ENCODE assay signal across 28 cellular contexts in the genomic region with DNA sequence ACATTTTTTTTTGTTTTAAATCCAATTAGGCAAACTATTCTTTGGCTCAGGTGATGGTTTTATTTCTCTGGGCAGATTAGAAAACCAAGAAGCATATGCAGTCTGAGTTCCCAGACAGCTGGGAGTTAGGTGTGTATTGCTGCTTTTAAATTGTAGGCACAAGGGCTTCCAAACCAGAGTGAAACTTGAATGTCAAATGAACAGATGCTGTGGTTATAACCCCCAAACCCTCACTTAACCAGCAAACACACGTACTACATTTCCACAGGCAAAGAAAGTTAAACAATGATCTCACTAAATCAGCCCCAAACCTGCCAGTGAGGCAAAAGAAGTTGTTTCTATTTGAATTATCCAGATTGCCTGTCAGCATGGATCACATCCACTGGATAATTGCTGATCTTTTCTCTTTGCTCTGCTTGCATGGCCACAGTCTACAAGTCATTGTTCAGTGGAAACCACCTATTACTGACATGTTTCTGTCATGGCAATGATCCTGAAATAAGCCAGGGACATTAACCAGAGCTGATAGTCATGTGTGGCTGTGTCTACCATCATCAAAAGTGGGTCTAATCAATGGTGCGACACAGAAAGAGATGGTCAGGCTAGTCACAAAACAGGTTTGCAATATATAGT.
DNase-seq lines count a peak whose midpoint lies in the region; ATAC-seq and TF ChIP-seq lines count a peak whose summit lies in the region.
"Had no signal": no experiment of that assay in that cellular context is flagged by ENCODE, and none has a peak within 500 bp of the region (broad histone marks: within the 10 kb centered on the region; RNA-seq: fewer than 3 reads in every experiment).

No MANE protein-coding gene starts in this region.

- no peaks in the 10 kb centered on the region for H3F3A ChIP-seq in GM23338 (replicated peaks; ENCODE audit: low read depth)

- no peak overlapping the region for H3K27ac Mint-ChIP-seq in GM23338
- H3K27ac Mint-ChIP-seq: HFFc6; stimulated activated memory B cell treated with anti-CD40 and anti-IgM and Interleukin-4, amounts not matched to agents 10 μg/mL and 1 μg/mL and 100 μg/mL, for 72 hours; T-helper 2 cell treated with Interferon-gamma antibody and Interleukin-4, amounts not matched to agents 5 μg/mL and 100 μg/mL, for 36 hours had no signal

- H3K27ac ChIP-seq in GM23338 (ENCODE audit: low read depth) = no peak overlapping the region
- H3K27ac ChIP-seq: C4-2B, dorsolateral prefrontal cortex, gastrocnemius medialis, hepatocyte, neutrophil, prostate gland, sigmoid colon, upper lobe of right lung had no signal

- no peaks in the 10 kb centered on the region for H3K27me3 ChIP-seq in GM23338 (ENCODE audit: insufficient read depth)
- H3K27me3 ChIP-seq: gastrocnemius medialis, hepatocyte, neutrophil, sigmoid colon, upper lobe of right lung had no signal

- peaks cover 12% of the 10 kb centered on the region for H3K9me2 ChIP-seq in GM23338 (ENCODE audit: insufficient read depth)

- no peak overlapping the region for H3K4me2 ChIP-seq in GM23338
- H3K4me2 ChIP-seq: hepatocyte had no signal

- H3K36me3 ChIP-seq in GM23338 (ENCODE audit: insufficient read depth) = no peaks in the 10 kb centered on the region
- H3K36me3 ChIP-seq: gastrocnemius medialis, neutrophil, prostate gland, sigmoid colon, upper lobe of right lung had no signal

- no peaks in the 10 kb centered on the region; the same call in 2 of the 3 replicates for H3K4me1 Mint-ChIP-seq in GM23338
- H3K4me1 Mint-ChIP-seq: stimulated activated memory B cell treated with anti-CD40 and anti-IgM and Interleukin-4, amounts not matched to agents 10 μg/mL and 1 μg/mL and 100 μg/mL, for 72 hours had no signal

- peak; percentile 65 for DNase-seq in DMS79 treated with DMSO at 0.1 percent for 48 hours (lab: John Stamatoyannopoulos, UW)
- DNase-seq in GM23338 (ENCODE audit: low spot score) = no peak
- DNase-seq in NCI-H524 (lab: John Stamatoyannopoulos, UW) = peak; percentile 69 to 94
- peak; percentile 32 for DNase-seq in myocyte (ENCODE audit: low read depth)
- DNase-seq in NCI-H1417 treated with DMSO at 0.1 percent for 48 hours (lab: John Stamatoyannopoulos, UW) = no peak
- no peak for DNase-seq in COLO829 (ENCODE audit: low spot score)
- DNase-seq: activated CD4-positive, alpha-beta T cell treated with anti-CD3 and anti-CD28 coated beads for 4 hours; activated T-cell treated with anti-CD3 and anti-CD28 coated beads, Interleukin-2, amount 50 U/mL, for 4 hours; Calu3; cerebellar nuclear complex; dorsolateral prefrontal cortex; gastrocnemius medialis; GOT3; HFFc6; KG1; NCI-H187 treated with DMSO at 0.1 percent for 48 hours; NCI-H774; sigmoid colon; stimulated activated CD4-positive, alpha-beta T cell treated with anti-CD3 and anti-CD28 coated beads, Interleukin-4, amount 100 ng/mL, for 4 hours; substantia nigra; upper lobe of right lung had no signal

- H2AFZ ChIP-seq in GM23338 = peak overlapping the region; percentile 14; the same call in 1 of the 2 replicates
- H2AFZ ChIP-seq: hepatocyte had no signal

- ATAC-seq in GM23338 (no peak), GM21717 (IDR thresholded peaks at IDR 0.05; ENCODE audit: unreplicated experiment) (no peak)
- ATAC-seq: activated T-cell treated with anti-CD3 and anti-CD28 coated beads, Interleukin-2, amount 50 U/mL, for 4 hours; gastrocnemius medialis; stimulated activated memory B cell treated with anti-CD40 and anti-IgM and Interleukin-4, amounts not matched to agents 10 μg/mL and 1 μg/mL and 100 μg/mL, for 72 hours; upper lobe of right lung had no signal

- no peaks in the 10 kb centered on the region for H3K79me2 ChIP-seq in GM23338 (replicated peaks; ENCODE audit: insufficient read depth)
- H3K79me2 ChIP-seq: hepatocyte had no signal

- H3K36me3 Mint-ChIP-seq in GM23338 (ENCODE audit: low read depth) = no peaks in the 10 kb centered on the region
- H3K36me3 Mint-ChIP-seq: stimulated activated memory B cell treated with anti-CD40 and anti-IgM and Interleukin-4, amounts not matched to agents 10 μg/mL and 1 μg/mL and 100 μg/mL, for 72 hours had no signal

- H3K4me3 Mint-ChIP-seq in GM23338 = no peak overlapping the region
- H3K4me3 Mint-ChIP-seq: activated T-cell treated with anti-CD3 and anti-CD28 coated beads, Interleukin-2, amount 50 U/mL, for 4 hours; HFFc6; stimulated activated memory B cell treated with anti-CD40 and anti-IgM and Interleukin-4, amounts not matched to agents 10 μg/mL and 1 μg/mL and 100 μg/mL, for 72 hours; T-helper 2 cell treated with Interferon-gamma antibody and Interleukin-4, amounts not matched to agents 5 μg/mL and 100 μg/mL, for 36 hours had no signal

- H3K4me1 ChIP-seq in GM23338 (ENCODE audit: insufficient read depth) = no peaks in the 10 kb centered on the region
- H3K4me1 ChIP-seq: gastrocnemius medialis, prostate gland, sigmoid colon, upper lobe of right lung had no signal

- no peak for TF ChIP-seq CTCF in GM23338 (conservative IDR thresholded peaks at IDR 0.05; ENCODE audit: low read depth in 2 of 2)

- no peaks in the 10 kb centered on the region for H3K9me3 Mint-ChIP-seq in GM23338
- H3K9me3 Mint-ChIP-seq: activated T-cell treated with anti-CD3 and anti-CD28 coated beads, Interleukin-2, amount 50 U/mL, for 4 hours; T-helper 2 cell treated with Interferon-gamma antibody and Interleukin-4, amounts not matched to agents 5 μg/mL and 100 μg/mL, for 36 hours had no signal

- no peak overlapping the region for H3K4me3 ChIP-seq in GM23338
- H3K4me3 ChIP-seq: dorsolateral prefrontal cortex, gastrocnemius medialis, hepatocyte, prostate gland, sigmoid colon, upper lobe of right lung had no signal

- no peaks in the 10 kb centered on the region for H4K20me1 ChIP-seq in GM23338 (replicated peaks; ENCODE audit: insufficient read depth)

- peaks cover 1% of the 10 kb centered on the region for H3K27me3 Mint-ChIP-seq in GM23338 (ENCODE audit: insufficient read depth, low read depth, poor library complexity)
- H3K27me3 Mint-ChIP-seq: stimulated activated memory B cell treated with anti-CD40 and anti-IgM and Interleukin-4, amounts not matched to agents 10 μg/mL and 1 μg/mL and 100 μg/mL, for 72 hours had no signal

TF ChIP-seq in GM23338, 12 proteins besides CTCF, POLR2A, EP300 and RAD21 (continues in another document):
- TF ChIP-seq, protein P1, sequence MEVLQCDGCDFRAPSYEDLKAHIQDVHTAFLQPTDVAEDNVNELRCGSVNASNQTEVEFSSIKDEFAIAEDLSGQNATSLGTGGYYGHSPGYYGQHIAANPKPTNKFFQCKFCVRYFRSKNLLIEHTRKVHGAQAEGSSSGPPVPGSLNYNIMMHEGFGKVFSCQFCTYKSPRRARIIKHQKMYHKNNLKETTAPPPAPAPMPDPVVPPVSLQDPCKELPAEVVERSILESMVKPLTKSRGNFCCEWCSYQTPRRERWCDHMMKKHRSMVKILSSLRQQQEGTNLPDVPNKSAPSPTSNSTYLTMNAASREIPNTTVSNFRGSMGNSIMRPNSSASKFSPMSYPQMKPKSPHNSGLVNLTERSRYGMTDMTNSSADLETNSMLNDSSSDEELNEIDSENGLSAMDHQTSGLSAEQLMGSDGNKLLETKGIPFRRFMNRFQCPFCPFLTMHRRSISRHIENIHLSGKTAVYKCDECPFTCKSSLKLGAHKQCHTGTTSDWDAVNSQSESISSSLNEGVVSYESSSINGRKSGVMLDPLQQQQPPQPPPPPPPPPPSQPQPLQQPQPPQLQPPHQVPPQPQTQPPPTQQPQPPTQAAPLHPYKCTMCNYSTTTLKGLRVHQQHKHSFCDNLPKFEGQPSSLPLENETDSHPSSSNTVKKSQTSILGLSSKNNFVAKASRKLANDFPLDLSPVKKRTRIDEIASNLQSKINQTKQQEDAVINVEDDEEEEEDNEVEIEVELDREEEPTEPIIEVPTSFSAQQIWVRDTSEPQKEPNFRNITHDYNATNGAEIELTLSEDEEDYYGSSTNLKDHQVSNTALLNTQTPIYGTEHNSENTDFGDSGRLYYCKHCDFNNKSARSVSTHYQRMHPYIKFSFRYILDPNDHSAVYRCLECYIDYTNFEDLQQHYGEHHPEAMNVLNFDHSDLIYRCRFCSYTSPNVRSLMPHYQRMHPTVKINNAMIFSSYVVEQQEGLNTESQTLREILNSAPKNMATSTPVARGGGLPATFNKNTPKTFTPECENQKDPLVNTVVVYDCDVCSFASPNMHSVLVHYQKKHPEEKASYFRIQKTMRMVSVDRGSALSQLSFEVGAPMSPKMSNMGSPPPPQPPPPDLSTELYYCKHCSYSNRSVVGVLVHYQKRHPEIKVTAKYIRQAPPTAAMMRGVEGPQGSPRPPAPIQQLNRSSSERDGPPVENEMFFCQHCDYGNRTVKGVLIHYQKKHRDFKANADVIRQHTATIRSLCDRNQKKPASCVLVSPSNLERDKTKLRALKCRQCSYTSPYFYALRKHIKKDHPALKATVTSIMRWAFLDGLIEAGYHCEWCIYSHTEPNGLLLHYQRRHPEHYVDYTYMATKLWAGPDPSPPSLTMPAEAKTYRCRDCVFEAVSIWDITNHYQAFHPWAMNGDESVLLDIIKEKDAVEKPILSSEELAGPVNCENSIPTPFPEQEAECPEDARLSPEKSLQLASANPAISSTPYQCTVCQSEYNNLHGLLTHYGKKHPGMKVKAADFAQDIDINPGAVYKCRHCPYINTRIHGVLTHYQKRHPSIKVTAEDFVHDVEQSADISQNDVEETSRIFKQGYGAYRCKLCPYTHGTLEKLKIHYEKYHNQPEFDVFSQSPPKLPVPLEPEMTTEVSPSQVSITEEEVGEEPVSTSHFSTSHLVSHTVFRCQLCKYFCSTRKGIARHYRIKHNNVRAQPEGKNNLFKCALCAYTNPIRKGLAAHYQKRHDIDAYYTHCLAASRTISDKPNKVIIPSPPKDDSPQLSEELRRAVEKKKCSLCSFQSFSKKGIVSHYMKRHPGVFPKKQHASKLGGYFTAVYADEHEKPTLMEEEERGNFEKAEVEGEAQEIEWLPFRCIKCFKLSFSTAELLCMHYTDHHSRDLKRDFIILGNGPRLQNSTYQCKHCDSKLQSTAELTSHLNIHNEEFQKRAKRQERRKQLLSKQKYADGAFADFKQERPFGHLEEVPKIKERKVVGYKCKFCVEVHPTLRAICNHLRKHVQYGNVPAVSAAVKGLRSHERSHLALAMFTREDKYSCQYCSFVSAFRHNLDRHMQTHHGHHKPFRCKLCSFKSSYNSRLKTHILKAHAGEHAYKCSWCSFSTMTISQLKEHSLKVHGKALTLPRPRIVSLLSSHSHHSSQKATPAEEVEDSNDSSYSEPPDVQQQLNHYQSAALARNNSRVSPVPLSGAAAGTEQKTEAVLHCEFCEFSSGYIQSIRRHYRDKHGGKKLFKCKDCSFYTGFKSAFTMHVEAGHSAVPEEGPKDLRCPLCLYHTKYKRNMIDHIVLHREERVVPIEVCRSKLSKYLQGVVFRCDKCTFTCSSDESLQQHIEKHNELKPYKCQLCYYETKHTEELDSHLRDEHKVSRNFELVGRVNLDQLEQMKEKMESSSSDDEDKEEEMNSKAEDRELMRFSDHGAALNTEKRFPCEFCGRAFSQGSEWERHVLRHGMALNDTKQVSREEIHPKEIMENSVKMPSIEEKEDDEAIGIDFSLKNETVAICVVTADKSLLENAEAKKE (CRISPR knock-in tag; IDR thresholded peaks at IDR 0.05) = no peak

Comparison
In these comparisons a context has a peak if more than half of its experiments do, and no peak if none do; other contexts are left out.
1. DNase-seq: peak in DMS79 treated with DMSO at 0.1 percent for 48 hours (single experiment), NCI-H524 (2 of 2) and myocyte (single experiment); none in GM23338 (single experiment), NCI-H1417 treated with DMSO at 0.1 percent for 48 hours (single experiment) and COLO829 (single experiment).